In genomic region chr19:47375694-47376588, GRCh38 we compare ENCODE assay signal across 3 cellular contexts.
A peak's percentile ranks its signal among the peaks of the same experiment; 100 is the strongest.
TF ChIP-seq lines count a peak whose summit lies in the region.

No MANE protein-coding gene starts in this region.

TF ChIP-seq in SK-N-SH, 30 proteins besides CTCF, POLR2A, EP300 and RAD21:
- TF ChIP-seq USF2 (IDR thresholded peaks at IDR 0.05; ENCODE audit: borderline replicate concordance, low read depth, low read length) (no peak), NFIC (IDR thresholded peaks at IDR 0.05; ENCODE audit: borderline replicate concordance) (no peak), NRF1 (IDR thresholded peaks at IDR 0.05; ENCODE audit: low read depth, low read length) (no peak), RCOR1 (IDR thresholded peaks at IDR 0.05; ENCODE audit: low read length) (no peak), TAF1 (IDR thresholded peaks at IDR 0.05; ENCODE audit: borderline replicate concordance, low read depth, low read length) (no peak), FOSL2 (IDR thresholded peaks at IDR 0.05; ENCODE audit: borderline replicate concordance, low read depth) (no peak), TEAD4 (IDR thresholded peaks at IDR 0.05; ENCODE audit: borderline replicate concordance, insufficient read depth) (no peak), RFX5 (IDR thresholded peaks at IDR 0.05; ENCODE audit: low read length) (no peak)

TF ChIP-seq in SK-N-SH treated with all-trans-retinoic acid at 6 μM for 48 hours, 23 proteins besides CTCF, POLR2A, EP300 and RAD21:
- TF ChIP-seq ARNTL (CRISPR knock-in tag; IDR thresholded peaks at IDR 0.05; ENCODE audit: borderline replicate concordance, low read depth) (no peak), BACH2 (CRISPR knock-in tag; IDR thresholded peaks at IDR 0.05; ENCODE audit: borderline replicate concordance) (no peak), ZNF70 (CRISPR knock-in tag; IDR thresholded peaks at IDR 0.05) (no peak), ISL1 (CRISPR knock-in tag; IDR thresholded peaks at IDR 0.05) (no peak), ZNF565 (CRISPR knock-in tag; conservative IDR thresholded peaks at IDR 0.05; ENCODE audit: low read depth) (no peak), TSHZ2 (CRISPR knock-in tag; IDR thresholded peaks at IDR 0.05) (no peak), CSRNP3 (CRISPR knock-in tag; IDR thresholded peaks at IDR 0.05) (no peak), PPARA (CRISPR knock-in tag; IDR thresholded peaks at IDR 0.05; ENCODE audit: borderline replicate concordance) (no peak), ZFP3 (CRISPR knock-in tag; IDR thresholded peaks at IDR 0.05) (no peak), GLIS3 (CRISPR knock-in tag; IDR thresholded peaks at IDR 0.05) (no peak), ZNF8 (CRISPR knock-in tag; IDR thresholded peaks at IDR 0.05) (no peak), PATZ1 (CRISPR knock-in tag; IDR thresholded peaks at IDR 0.05; ENCODE audit: borderline replicate concordance) (no peak), TOX (CRISPR knock-in tag; IDR thresholded peaks at IDR 0.05; ENCODE audit: borderline replicate concordance) (no peak), CSDC2 (CRISPR knock-in tag; IDR thresholded peaks at IDR 0.05) (no peak), SNAI2 (CRISPR knock-in tag; IDR thresholded peaks at IDR 0.05) (no peak), TCF4 (CRISPR knock-in tag; IDR thresholded peaks at IDR 0.05; ENCODE audit: borderline replicate concordance) (no peak), OSR1 (CRISPR knock-in tag; IDR thresholded peaks at IDR 0.05) (no peak), RARB (CRISPR knock-in tag; IDR thresholded peaks at IDR 0.05) (no peak), ZFP30 (CRISPR knock-in tag; IDR thresholded peaks at IDR 0.05) (no peak), CREB5 (CRISPR knock-in tag; IDR thresholded peaks at IDR 0.05; ENCODE audit: low read depth) (no peak)
TF ChIP-seq in SK-N-SH treated with all-trans-retinoic acid at 6 μM for 48 hours: peak in this region for 0.

TF ChIP-seq in HepG2, 621 proteins besides CTCF, POLR2A, EP300 and RAD21:
- no peak for TF ChIP-seq RFXAP (CRISPR knock-in tag; IDR thresholded peaks at IDR 0.05; ENCODE audit: borderline replicate concordance)
- TF ChIP-seq ZNF629 (CRISPR knock-in tag; conservative IDR thresholded peaks at IDR 0.05): no peak
- TF ChIP-seq ZKSCAN8 (CRISPR knock-in tag; IDR thresholded peaks at IDR 0.05; ENCODE audit: borderline replicate concordance): no peak
- TF ChIP-seq NCOA1 (CRISPR knock-in tag; IDR thresholded peaks at IDR 0.05): no peak
- TF ChIP-seq GABPB1 (CRISPR knock-in tag; IDR thresholded peaks at IDR 0.05): no peak
- no peak for TF ChIP-seq CHD2 (IDR thresholded peaks at IDR 0.05; ENCODE audit: low read depth, low read length)
- TF ChIP-seq SATB2 (CRISPR knock-in tag; IDR thresholded peaks at IDR 0.05): no peak
- no peak for TF ChIP-seq AHR (CRISPR knock-in tag; IDR thresholded peaks at IDR 0.05)
- TF ChIP-seq ZFP36 (IDR thresholded peaks at IDR 0.05; ENCODE audit: borderline replicate concordance, low read depth, low read length, partially characterized antibody): peak; percentile 29
- TF ChIP-seq DZIP1 (CRISPR knock-in tag; IDR thresholded peaks at IDR 0.05): no peak
- no peak for TF ChIP-seq NCOA5 (CRISPR knock-in tag; IDR thresholded peaks at IDR 0.05)
- TF ChIP-seq PLRG1 (conservative IDR thresholded peaks at IDR 0.05): no peak
- no peak for TF ChIP-seq SALL2 (CRISPR knock-in tag; IDR thresholded peaks at IDR 0.05)
- TF ChIP-seq AGO2 (optimal IDR thresholded peaks at IDR 0.05; ENCODE audit: low read depth, low read length): peak; percentile 55
- TF ChIP-seq MEIS2 (CRISPR knock-in tag; IDR thresholded peaks at IDR 0.05): no peak
- peak; percentile 18; the same call in 1 of the 2 replicates for TF ChIP-seq RBFOX2 (IDR thresholded peaks at IDR 0.05; ENCODE audit: low read depth, low read length)
- TF ChIP-seq ZEB1 (IDR thresholded peaks at IDR 0.05; ENCODE audit: insufficient replicate concordance, low read depth): no peak
- TF ChIP-seq ZNF546 (CRISPR knock-in tag; conservative IDR thresholded peaks at IDR 0.05): no peak
- TF ChIP-seq ATF5 (CRISPR knock-in tag; IDR thresholded peaks at IDR 0.05; ENCODE audit: low read depth): no peak
- TF ChIP-seq BHLHE40 (IDR thresholded peaks at IDR 0.05; ENCODE audit: low read length): no peak
- TF ChIP-seq IRF1 (CRISPR knock-in tag; IDR thresholded peaks at IDR 0.05; ENCODE audit: low read depth): no peak
